ENCODE assay signal across 17 cellular contexts in the genomic region with DNA sequence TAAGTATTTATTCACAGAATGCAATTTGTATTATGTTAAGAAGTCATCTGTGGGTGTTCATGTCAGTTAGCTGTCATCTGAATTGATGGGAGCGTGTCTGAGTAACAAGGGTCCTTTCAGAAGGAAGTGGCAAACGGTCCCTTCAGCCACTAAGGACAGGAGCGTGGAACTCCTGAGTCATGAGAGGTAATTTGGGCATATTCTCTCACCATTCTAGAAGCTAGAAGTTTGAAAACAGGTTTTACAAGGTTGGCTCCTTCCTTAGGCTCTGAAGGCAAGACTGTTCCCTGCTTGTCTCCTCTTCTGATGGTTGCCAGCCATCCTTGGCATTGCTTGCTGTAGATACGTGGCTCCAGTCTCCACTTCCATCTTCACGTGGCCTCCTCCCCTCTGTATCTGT. TPM values are rescaled to one million over a fixed set of nuclear protein-coding genes. Genes with fewer than 3 reads are reported as not detected.
DNase-seq lines count a peak whose midpoint lies in the region; ATAC-seq, FAIRE-seq and TF ChIP-seq lines count a peak whose summit lies in the region.
"Had no signal": no experiment of that assay in that cellular context is flagged by ENCODE, and none has a peak within 500 bp of the region (broad histone marks: within the 10 kb centered on the region; RNA-seq: fewer than 3 reads in every experiment).

No MANE protein-coding gene starts in this region.

- H3K27me3 ChIP-seq in heart right ventricle (no peaks in the 10 kb centered on the region), K562 (ENCODE audit: control insufficient read depth in 2 of 2, insufficient read depth in 2 of 2, low read length in 2 of 2) (no peaks in the 10 kb centered on the region), right lobe of liver (no peaks in the 10 kb centered on the region), upper lobe of left lung (no peaks in the 10 kb centered on the region)
- H3K27me3 ChIP-seq: ovary had no signal

- no TSS peak for BruUV-seq in K562 (replicated peaks; lab: Mats Ljungman, UMichigan)

- H3K4me3 ChIP-seq in heart right ventricle (no peak overlapping the region), K562 (no peak overlapping the region), right lobe of liver (no peak overlapping the region), upper lobe of left lung (no peak overlapping the region)
- H3K4me3 ChIP-seq: GM12878, ovary, SK-N-MC had no signal

- no peak for TF ChIP-seq RAD21 in K562 (CRISPR knock-in tag; conservative IDR thresholded peaks at IDR 0.05 in 1 of 2, IDR thresholded peaks at IDR 0.05 in 1 of 2)

- H3K36me3 ChIP-seq in heart right ventricle: peaks cover 0 to 45% (median 6%) of the 10 kb centered on the region in 9 donors
- H3K36me3 ChIP-seq in K562 (ENCODE audit: control insufficient read depth, insufficient read depth, low read length): peaks cover 60% of the 10 kb centered on the region
- peaks cover 0 to 6% (median 2%) of the 10 kb centered on the region in 4 donors for H3K36me3 ChIP-seq in right lobe of liver
- peaks cover 0 to 4% (median 1%) of the 10 kb centered on the region in 4 donors for H3K36me3 ChIP-seq in upper lobe of left lung
- H3K36me3 ChIP-seq: ovary had no signal

- H4K20me1 ChIP-seq in K562 (replicated peaks; ENCODE audit: control insufficient read depth, insufficient read depth, low read length): peaks cover 15% of the 10 kb centered on the region; the same call in 1 of the 2 replicates

- ATAC-seq in heart right ventricle (no peak), left cardiac atrium (no peak), K562 (peak; percentile 11; the same call in 2 of the 3 replicates), right lobe of liver (no peak), upper lobe of left lung (ENCODE audit: low FRiP score in 2 of 2) (no peak), GM18519 (IDR thresholded peaks at IDR 0.05; ENCODE audit: low FRiP score, unreplicated experiment) (no peak)
- ATAC-seq: GM12878 had no signal

- H3K9me1 ChIP-seq in K562 (ENCODE audit: control insufficient read depth, insufficient read depth, low read length): no peaks in the 10 kb centered on the region

- WGBS in heart right ventricle, 2 donors: 78 to 81% methylated on average over 5 of the region's 5 CpGs
- 71% methylated on average over 5 of the region's 5 CpGs for WGBS in K562 (ENCODE audit: insufficient coverage, low coverage, missing lambda C conversion rate)
- WGBS in right lobe of liver (ENCODE audit: insufficient coverage, low coverage, low lambda C conversion rate, missing lambda C conversion rate): 65% methylated on average over 5 of the region's 5 CpGs
- 60 to 79% methylated on average over 5 of the region's 5 CpGs for WGBS in upper lobe of left lung, 2 donors

- no peak overlapping the region for H3K9ac ChIP-seq in K562 (ENCODE audit: insufficient read depth in 1 of 2, low read depth in 2 of 2, low read length in 2 of 2)

- in situ Hi-C loops in K562 (cut with MboI): no loop called here

- H2AFZ ChIP-seq in K562 (ENCODE audit: low read depth, low read length): no peak overlapping the region

- no peaks in the 10 kb centered on the region for H3K9me3 ChIP-seq in heart right ventricle
- H3K9me3 ChIP-seq in K562 (replicated peaks; ENCODE audit: control insufficient read depth, insufficient read depth, low read depth, low read length): no peaks in the 10 kb centered on the region
- H3K9me3 ChIP-seq in right lobe of liver: no peaks in the 10 kb centered on the region
- H3K9me3 ChIP-seq in upper lobe of left lung: no peaks in the 10 kb centered on the region
- H3K9me3 ChIP-seq: ovary had no signal

- TF ChIP-seq POLR2A in K562 (conservative IDR thresholded peaks at IDR 0.05): no peak
- TF ChIP-seq POLR2A in right lobe of liver (IDR thresholded peaks at IDR 0.05): no peak
- no peak for TF ChIP-seq POLR2A in upper lobe of left lung (IDR thresholded peaks at IDR 0.05)

- intact Hi-C loops in heart right ventricle (cut with DNase I): no loop called here
- intact Hi-C loops in left cardiac atrium (cut with DNase I): no loop called here
- intact Hi-C loops in K562 (cut with micrococcal nuclease): no loop called here
- intact Hi-C loops in right lobe of liver (cut with DNase I): no loop called here

- CTCF ChIA-PET in K562 (lab: Yijun Ruan, JAX; ENCODE audit: low intra/inter-chr PET ratio): no interaction called here

- FAIRE-seq in K562 (lab: Jason Lieb, UNC): peak; percentile 32
- FAIRE-seq: endometrium, GM12878 had no signal

- H3K4me2 ChIP-seq in K562 (ENCODE audit: insufficient read depth, low read length): no peak overlapping the region

- H3K27ac ChIP-seq in heart right ventricle (peak overlapping the region in 7 of 10 donors; percentile 49 to 98 (median 86)), K562 (ENCODE audit: extremely low read depth, low read depth, low read length) (peak overlapping the region; percentile 37; the same call in 1 of the 3 replicates), right lobe of liver (peak overlapping the region in 2 of 3 donors; percentile 17 to 76), upper lobe of left lung (peak overlapping the region in 3 of 4 donors; percentile 21 to 45 (median 42))
- H3K27ac ChIP-seq: ovary, SK-N-MC had no signal

- POLR2A ChIA-PET in K562 (lab: Yijun Ruan, JAX): interaction anchor here (1.1 to 1.7 kb wide), 3 partner anchors 10 to 22 kb away, joined by 3 to 5 read pairs (median 5); no protein-coding TSS in a partner anchor

- H3K79me2 ChIP-seq in K562 (ENCODE audit: control insufficient read depth, insufficient read depth, low read length): peaks cover 93% of the 10 kb centered on the region

- TF ChIP-seq CTCF in heart right ventricle (IDR thresholded peaks at IDR 0.05) (no peak), K562 (IDR thresholded peaks at IDR 0.05 in 2 of 3, conservative IDR thresholded peaks at IDR 0.05 in 1 of 3; ENCODE audit: insufficient read depth in 2 of 3, low read depth in 1 of 3, low read length in 3 of 3) (no peak), right lobe of liver (IDR thresholded peaks at IDR 0.05) (no peak), upper lobe of left lung (IDR thresholded peaks at IDR 0.05) (no peak)

- DNase-seq in heart right ventricle (no peak), left cardiac atrium (no peak), K562 (ENCODE audit: extremely low read depth in 1 of 4, low spot score in 3 of 4) (no peak), right lobe of liver (no peak), upper lobe of left lung (no peak), iPS-NIHi7 (ENCODE audit: extremely low spot score) (no peak), epidermal melanocyte (ENCODE audit: insufficient read length, low spot score) (no peak)
- DNase-seq: activated CD4-positive, alpha-beta T cell treated with anti-CD3 and anti-CD28 coated beads for 1 hour; DMS79; hippocampal formation; mesendoderm; NCI-H187; ovary had no signal

- H3K4me1 ChIP-seq in heart right ventricle (peaks cover 6 to 98% (median 80%) of the 10 kb centered on the region in 9 donors), K562 (replicated peaks in 1 of 2; ENCODE audit: control insufficient read depth in 2 of 2, insufficient read depth in 2 of 2, low read length in 2 of 2) (peaks cover 4 to 49% of the 10 kb centered on the region in 2 experiments; a peak in 4 of 5 replicates), right lobe of liver (peaks cover 0 to 44% (median 5%) of the 10 kb centered on the region in 4 donors), upper lobe of left lung (peaks cover 25 to 60% (median 39%) of the 10 kb centered on the region in 4 donors)

- no peak for TF ChIP-seq EP300 in K562 (IDR thresholded peaks at IDR 0.05; ENCODE audit: low read length)
- no peak for TF ChIP-seq EP300 in upper lobe of left lung (IDR thresholded peaks at IDR 0.05)

RNA-seq across cellular contexts. Expression of a gene that starts 19.7 kb away (rescaled TPM):
- total RNA-seq in heart right ventricle (100 to 1,000 TPM in 8 of 10 donors, 10 to 100 TPM in 2; 74.9 to 201 (median 123) TPM), left cardiac atrium (100 to 1,000 TPM in 1 of 2 donors, 10 to 100 TPM in 1; 91.6 to 208 TPM), K562 (2014; rRNA removed) (33.0 and 57.6 TPM in 2 replicates), K562 (2014; rRNA removed; fragmentation: Illumina TruSeq; extraction: Trizol) (41.4 and 47.5 TPM in 2 replicates), K562 (2015; rRNA removed; fragmentation: Illumina TruSeq; extraction: Trizol) (48.9 and 49.2 TPM in 2 replicates), K562 (2021) (80.9 and 99.8 TPM in 2 replicates), right lobe of liver (100 to 1,000 TPM; 136 to 392 (median 315) TPM), upper lobe of left lung (100 to 1,000 TPM in 5 of 6 donors, 10 to 100 TPM in 1; 84.1 to 230 (median 174) TPM)
- polyA plus RNA-seq in heart right ventricle (10 to 100 TPM in 1 of 2 donors, 1 to 10 TPM in 1; 9.1 to 41.6 TPM), K562 (2011; rRNA removed) (54.0 and 74.7 TPM in 2 replicates), K562 (2014; fragmentation: Illumina TruSeq; extraction: Trizol) (76.3 and 78.6 TPM in 2 replicates), K562 (2014; fragmentation: Nextera tagmentation; extraction: Ambion mirVana) (10 to 100 TPM; 16.9 to 18.1 TPM), K562 (2014; rRNA removed) (30.4 and 34.5 TPM in 2 replicates)
- total RNA-seq in K562 (2011; cell fraction: chromatin; rRNA removed; ENCODE audit: low replicate concordance): 132 and 172 TPM in 2 replicates
- 83.2 and 102 TPM in 2 replicates for total RNA-seq in K562 (2011; cell fraction: nucleolus; rRNA removed)
- total RNA-seq in K562 (2011; cell fraction: nucleoplasm; rRNA removed): 106 and 122 TPM in 2 replicates
- 51.7 and 55.3 TPM in 2 replicates for polyA plus RNA-seq in K562 (2011; cell fraction: cytosol; rRNA removed)
- 45.7 and 51.1 TPM in 2 replicates for polyA plus RNA-seq in K562 (2011; cell fraction: nucleus; rRNA removed)
- 31.8 and 34.6 TPM in 2 replicates for polyA plus RNA-seq in K562 (2012)
- 150 and 180 TPM in 2 replicates for polyA minus RNA-seq in K562 (2011; rRNA and poly(A)+ RNA removed)
- polyA minus RNA-seq in K562 (2011; cell fraction: cytosol; rRNA and poly(A)+ RNA removed): 54.4 and 55.4 TPM in 2 replicates
- polyA minus RNA-seq in K562 (2011; cell fraction: nucleus; rRNA and poly(A)+ RNA removed): 26.9 and 57.4 TPM in 2 replicates
